1 cellular context compared by ENCODE assay signal in the genomic region with DNA sequence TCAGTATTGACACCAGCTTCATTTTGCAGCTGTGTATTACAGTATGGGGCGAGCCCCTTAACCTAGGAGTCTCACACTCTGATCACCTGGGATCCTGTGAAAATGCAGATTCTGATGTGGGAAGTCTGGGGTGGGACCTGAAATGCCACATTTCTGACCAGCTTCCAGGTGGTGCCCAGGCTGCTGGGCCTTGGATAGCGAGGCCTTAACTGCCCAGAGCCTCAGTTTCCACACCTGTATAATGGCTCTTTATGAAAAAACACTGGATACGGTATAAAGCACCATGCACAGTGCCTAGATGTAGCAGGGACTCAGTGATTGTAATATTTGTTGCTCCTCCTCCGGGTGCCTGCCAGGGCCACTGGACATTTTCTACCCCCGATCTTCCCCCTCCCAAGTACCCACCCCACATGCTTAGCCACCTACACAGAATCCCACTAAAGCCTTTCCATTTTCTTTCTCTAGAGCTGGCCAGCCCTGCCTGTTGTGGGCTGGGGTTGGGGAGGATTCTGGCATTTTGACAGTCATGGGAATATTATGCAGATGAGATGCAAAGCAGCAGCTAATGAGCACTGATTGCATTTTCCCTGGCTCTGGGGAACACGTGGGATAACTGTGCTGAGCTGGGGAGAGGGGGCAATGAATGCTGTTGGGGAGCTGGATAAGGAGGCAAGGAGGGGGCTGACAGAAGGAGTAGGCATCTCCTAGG.
TF ChIP-seq lines count a peak whose summit lies in the region.

No MANE protein-coding gene starts in this region.

TF ChIP-seq in IMR-90, 13 proteins besides CTCF, POLR2A, EP300 and RAD21:
- TF ChIP-seq, protein P1, sequence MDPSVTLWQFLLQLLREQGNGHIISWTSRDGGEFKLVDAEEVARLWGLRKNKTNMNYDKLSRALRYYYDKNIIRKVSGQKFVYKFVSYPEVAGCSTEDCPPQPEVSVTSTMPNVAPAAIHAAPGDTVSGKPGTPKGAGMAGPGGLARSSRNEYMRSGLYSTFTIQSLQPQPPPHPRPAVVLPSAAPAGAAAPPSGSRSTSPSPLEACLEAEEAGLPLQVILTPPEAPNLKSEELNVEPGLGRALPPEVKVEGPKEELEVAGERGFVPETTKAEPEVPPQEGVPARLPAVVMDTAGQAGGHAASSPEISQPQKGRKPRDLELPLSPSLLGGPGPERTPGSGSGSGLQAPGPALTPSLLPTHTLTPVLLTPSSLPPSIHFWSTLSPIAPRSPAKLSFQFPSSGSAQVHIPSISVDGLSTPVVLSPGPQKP (IDR thresholded peaks at IDR 0.05; ENCODE audit: borderline replicate concordance, low read depth, low read length): no peak
- no peak for TF ChIP-seq SMC3 (IDR thresholded peaks at IDR 0.05; ENCODE audit: low read depth, low read length)
- no peak for TF ChIP-seq BHLHE40 (IDR thresholded peaks at IDR 0.05; ENCODE audit: low read depth, low read length)
- no peak for TF ChIP-seq CHD1 (IDR thresholded peaks at IDR 0.05; ENCODE audit: low read depth, low read length)
- TF ChIP-seq RCOR1 (IDR thresholded peaks at IDR 0.05; ENCODE audit: insufficient replicate concordance, low read length): no peak
